9 cellular contexts compared by ENCODE assay signal in the genomic region with DNA sequence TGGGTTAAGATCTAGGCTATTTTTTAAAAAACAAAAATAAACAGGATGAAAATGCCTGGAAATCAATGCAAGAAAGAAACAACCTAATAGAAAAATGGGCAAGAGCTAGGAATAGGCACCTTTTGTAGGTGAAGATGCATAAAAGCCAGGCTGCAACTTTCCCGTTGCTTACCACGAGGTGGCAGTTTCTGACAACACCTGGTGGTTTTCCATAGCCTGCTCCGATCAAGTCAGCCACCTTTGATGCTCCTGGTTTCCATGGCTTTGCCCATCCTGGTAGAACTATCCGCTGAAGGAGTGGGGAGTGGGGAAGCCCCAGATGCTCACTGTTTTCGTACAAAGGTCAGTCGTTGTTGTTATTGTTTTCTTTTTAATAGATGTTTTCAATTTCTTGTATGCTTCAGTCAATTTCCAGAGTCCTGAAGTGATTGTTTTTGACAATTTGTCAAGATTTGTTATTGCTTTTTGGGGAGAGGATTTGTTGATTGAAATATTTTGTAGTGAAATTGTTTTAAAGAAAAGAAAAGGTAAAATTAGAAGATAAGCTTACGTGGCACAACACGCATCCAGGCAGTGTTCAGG. TPM values are rescaled to one million over a fixed set of nuclear protein-coding genes. Genes with fewer than 3 reads are reported as not detected.
DNase-seq lines count a peak whose midpoint lies in the region; ATAC-seq and TF ChIP-seq lines count a peak whose summit lies in the region.
"Had no signal": no experiment of that assay in that cellular context is flagged by ENCODE, and none has a peak within 500 bp of the region (broad histone marks: within the 10 kb centered on the region; RNA-seq: fewer than 3 reads in every experiment).

No MANE protein-coding gene starts in this region.

- TF ChIP-seq CTCF in GM23338 (conservative IDR thresholded peaks at IDR 0.05; ENCODE audit: low read depth in 2 of 2): peak; percentile 71 to 85
- TF ChIP-seq CTCF in chondrocyte (IDR thresholded peaks at IDR 0.05): peak; percentile 74
- TF ChIP-seq CTCF in retinal pigment epithelial cell (conservative IDR thresholded peaks at IDR 0.05; ENCODE audit: low read depth, low read length): peak; percentile 64

- POLR2A ChIA-PET in T-cell (lab: Charles Lee): interaction anchor here in 1 of 2 donors (0.6 kb wide), 1 partner anchor 8 kb away, joined by 9 read pairs; no protein-coding TSS in a partner anchor

- ATAC-seq in GM23338 (peak; percentile 97), T-cell (replicated peaks in 1 of 4) (no peak), GM18858 (IDR thresholded peaks at IDR 0.05; ENCODE audit: unreplicated experiment) (no peak)

- no peak overlapping the region for H3K4me3 ChIP-seq in GM23338
- no peak overlapping the region for H3K4me3 ChIP-seq in retinal pigment epithelial cell (ENCODE audit: low read length)

- no peak overlapping the region for H3K27ac Mint-ChIP-seq in GM23338
- no peak overlapping the region for H3K27ac Mint-ChIP-seq in chondrocyte (ENCODE audit: unreplicated experiment)
- no peak overlapping the region for H3K27ac Mint-ChIP-seq in T-cell
- H3K27ac Mint-ChIP-seq: T-helper 1 cell treated with Interleukin-12 subunit alpha and Interleukin-12 subunit beta and Interleukin-4 antibody, amounts not matched to agents 30 μg/mL and 1 μg/mL, for 36 hours had no signal

- H3K9me2 ChIP-seq in GM23338 (ENCODE audit: insufficient read depth): no peaks in the 10 kb centered on the region

- H3K4me1 Mint-ChIP-seq in GM23338: peaks cover 3% of the 10 kb centered on the region; the same call in 1 of the 3 replicates
- H3K4me1 Mint-ChIP-seq in chondrocyte (ENCODE audit: low read depth): no peaks in the 10 kb centered on the region
- no peaks in the 10 kb centered on the region for H3K4me1 Mint-ChIP-seq in T-cell

- no peak overlapping the region for H3K4me3 Mint-ChIP-seq in GM23338
- H3K4me3 Mint-ChIP-seq in chondrocyte (ENCODE audit: unreplicated experiment): no peak overlapping the region
- H3K4me3 Mint-ChIP-seq in T-cell: no peak overlapping the region
- H3K4me3 Mint-ChIP-seq: T-helper 1 cell treated with Interleukin-12 subunit alpha and Interleukin-12 subunit beta and Interleukin-4 antibody, amounts not matched to agents 30 μg/mL and 1 μg/mL, for 36 hours had no signal

- DNase-seq in GM23338 (ENCODE audit: low spot score) (peak; percentile 89), NCI-H345 treated with DMSO at 0.1 percent for 48 hours (lab: John Stamatoyannopoulos, UW; ENCODE audit: unreplicated experiment) (peak; percentile 81), chondrocyte (ENCODE audit: low spot score) (no peak), retinal pigment epithelial cell (ENCODE audit: low read depth) (no peak), T-cell (no peak)
- no peak for DNase-seq in stimulated activated CD4-positive, alpha-beta T cell treated with anti-CD3 and anti-CD28 coated beads, Interleukin-4, amount 100 ng/mL, for 1 hour

- H3K36me3 Mint-ChIP-seq in GM23338 (ENCODE audit: low read depth) (peaks cover 9% of the 10 kb centered on the region), chondrocyte (ENCODE audit: low read depth) (peaks cover 3% of the 10 kb centered on the region), T-cell (no peaks in the 10 kb centered on the region)

- CTCF ChIA-PET in T-cell (lab: Charles Lee): no interaction called here

- no peaks in the 10 kb centered on the region for H3K79me2 ChIP-seq in GM23338 (replicated peaks; ENCODE audit: insufficient read depth)

- H3K9me3 Mint-ChIP-seq in GM23338 (peaks cover 25% of the 10 kb centered on the region), chondrocyte (ENCODE audit: low read depth) (peaks cover 2% of the 10 kb centered on the region), T-cell (no peaks in the 10 kb centered on the region)
- H3K9me3 Mint-ChIP-seq: T-helper 1 cell treated with Interleukin-12 subunit alpha and Interleukin-12 subunit beta and Interleukin-4 antibody, amounts not matched to agents 30 μg/mL and 1 μg/mL, for 36 hours had no signal

- no peaks in the 10 kb centered on the region for H3K36me3 ChIP-seq in GM23338 (ENCODE audit: insufficient read depth)

- H3F3A ChIP-seq in GM23338 (replicated peaks; ENCODE audit: low read depth): no peaks in the 10 kb centered on the region

- H3K4me2 ChIP-seq in GM23338: no peak overlapping the region

- no peaks in the 10 kb centered on the region for H3K4me1 ChIP-seq in GM23338 (ENCODE audit: insufficient read depth)

- H3K27me3 Mint-ChIP-seq in GM23338 (ENCODE audit: insufficient read depth, low read depth, poor library complexity) (peaks cover 16% of the 10 kb centered on the region), chondrocyte (ENCODE audit: low read depth) (peaks cover 30% of the 10 kb centered on the region), T-cell (peaks cover 4 to 10% of the 10 kb centered on the region in 2 donors)

- no peaks in the 10 kb centered on the region for H4K20me1 ChIP-seq in GM23338 (replicated peaks; ENCODE audit: insufficient read depth)

- H3K27ac ChIP-seq in GM23338 (ENCODE audit: low read depth): no peak overlapping the region

- H2AFZ ChIP-seq in GM23338: no peak overlapping the region

- H3K27me3 ChIP-seq in GM23338 (ENCODE audit: insufficient read depth): no peaks in the 10 kb centered on the region

TF ChIP-seq in GM23338, 12 proteins besides CTCF, POLR2A, EP300 and RAD21 (continues in another document):
- no peak for TF ChIP-seq STAT1 (IDR thresholded peaks at IDR 0.05; ENCODE audit: unreplicated experiment)

RNA-seq across cellular contexts. Expression of gene UBE2Q1, which starts 24.1 kb away (rescaled TPM):
- total RNA-seq in GM23338 (2014; rRNA removed; shearing (Covaris generic)): 27.3 and 33.0 TPM in 2 replicates
- 15.5 and 18.4 TPM in 2 replicates for polyA plus RNA-seq in GM23338 (2016; fragmentation: Nextera tagmentation; extraction: Ambion mirVana)
- total RNA-seq in chondrocyte: 72.2 to 92.6 TPM (median 77.7 TPM) in 3 replicates
- 100 to 1,000 TPM in 2 of 5 donors, 10 to 100 TPM in 3; 64.0 to 111 (median 90.0) TPM for total RNA-seq in T-cell

RNA-seq across cellular contexts. Expression of gene SHE, which starts 32.1 kb away (rescaled TPM):
- 0.43 and 0.69 TPM in 2 replicates for total RNA-seq in GM23338 (2014; rRNA removed; shearing (Covaris generic))
- polyA plus RNA-seq in GM23338 (2016; fragmentation: Nextera tagmentation; extraction: Ambion mirVana): 0.16 and 0.23 TPM in 2 replicates
- 0.10 to 0.20 TPM in 2 of 3 replicates, not detected in the other for total RNA-seq in chondrocyte
- total RNA-seq in T-cell: under 1 TPM in 3 of 5 donors, not detected in 2; 0.06 to 0.07 (median 0.06) TPM

RNA-seq across cellular contexts. Expression of gene TDRD10, which starts 32.3 kb away (rescaled TPM):
- total RNA-seq in GM23338 (2014; rRNA removed; shearing (Covaris generic)): not detected in 2 replicates
- 0.19 and 0.29 TPM in 2 replicates for polyA plus RNA-seq in GM23338 (2016; fragmentation: Nextera tagmentation; extraction: Ambion mirVana)
- total RNA-seq in chondrocyte: 0.17 TPM in 1 of 3 replicates, not detected in the others
- total RNA-seq in T-cell: not detected
- total RNA-seq: mononuclear cell had no signal

RNA-seq across cellular contexts. Expression of gene CHRNB2, which starts 33.2 kb away (rescaled TPM):
- 3.6 and 5.3 TPM in 2 replicates for total RNA-seq in GM23338 (2014; rRNA removed; shearing (Covaris generic))
- 0.73 and 0.92 TPM in 2 replicates for polyA plus RNA-seq in GM23338 (2016; fragmentation: Nextera tagmentation; extraction: Ambion mirVana)
- total RNA-seq in chondrocyte (not detected in 3 replicates), T-cell (under 1 TPM in 1 of 5 donors, not detected in 4; 0.15 TPM)
- total RNA-seq: mononuclear cell had no signal

Comparison
In these comparisons a context has a peak if more than half of its experiments do, and no peak if none do; other contexts are left out.
1. DNase-seq: peak in GM23338 (single experiment) and NCI-H345 treated with DMSO at 0.1 percent for 48 hours (single experiment); none in chondrocyte (single experiment), retinal pigment epithelial cell (single experiment), T-cell (0 of 34) and stimulated activated CD4-positive, alpha-beta T cell treated with anti-CD3 and anti-CD28 coated beads, Interleukin-4, amount 100 ng/mL, for 1 hour (single experiment).
2. Peak in every context shown above with its lines, with median percentiles within 50 percentile points of each other: CTCF ChIP-seq.